ENCODE assay signal across 9 cellular contexts in the genomic region with DNA sequence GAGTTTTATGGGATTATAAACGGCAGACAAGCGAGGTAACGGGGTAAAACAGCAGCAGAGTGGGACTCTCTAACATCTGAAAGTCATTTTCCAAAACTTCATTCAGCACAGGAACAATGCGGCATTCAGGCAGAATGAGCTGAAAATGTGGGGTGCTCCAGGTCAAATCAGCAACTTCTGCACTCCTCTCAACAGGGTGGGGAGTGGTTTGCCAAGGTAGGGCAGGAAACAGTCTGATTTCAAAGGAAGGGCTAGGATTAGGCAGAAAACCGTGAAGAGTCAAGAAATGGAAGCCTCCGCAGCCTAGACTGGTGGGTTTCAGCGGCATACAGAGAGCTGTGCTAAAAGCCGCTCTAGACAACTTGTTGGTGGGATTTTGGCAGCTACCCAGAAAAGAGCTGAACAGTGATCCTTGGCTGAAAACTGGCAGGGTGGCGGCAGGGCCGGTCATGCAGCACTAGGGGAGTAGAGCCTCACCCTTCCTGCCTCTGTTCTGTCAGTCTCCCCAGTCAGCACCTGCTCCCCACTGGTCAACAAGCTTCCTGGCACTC.
DNase-seq lines count a peak whose midpoint lies in the region; ATAC-seq, FAIRE-seq and TF ChIP-seq lines count a peak whose summit lies in the region.
"Had no signal": no experiment of that assay in that cellular context is flagged by ENCODE, and none has a peak within 500 bp of the region (broad histone marks: within the 10 kb centered on the region; RNA-seq: fewer than 3 reads in every experiment).

No MANE protein-coding gene starts in this region.

- no peak overlapping the region for H3K4ac ChIP-seq in neuronal stem cell (ENCODE audit: low read length)

- TF ChIP-seq CTCF in esophagus muscularis mucosa (IDR thresholded peaks at IDR 0.05), result no peak

- H3K4me3 ChIP-seq in CD8-positive, alpha-beta memory T cell (ENCODE audit: low read length), result peak overlapping the region; percentile 36
- H3K4me3 ChIP-seq in esophagus muscularis mucosa (peak overlapping the region; percentile 17 to 36 (median 28)), neuronal stem cell (ENCODE audit: low read length in 2 of 2) (peak overlapping the region in 1 of 2 donors; percentile 51)
- H3K4me3 ChIP-seq: cardiac muscle cell had no signal

- no peak for TF ChIP-seq EP300 in esophagus muscularis mucosa (IDR thresholded peaks at IDR 0.05)

- no peak overlapping the region for H3K9ac ChIP-seq in neuronal stem cell (ENCODE audit: low read depth, low read length, poor library complexity)

- peaks cover 48% of the 10 kb centered on the region for H3K4me1 ChIP-seq in CD8-positive, alpha-beta memory T cell (ENCODE audit: insufficient read depth, low read length)
- H3K4me1 ChIP-seq in esophagus muscularis mucosa (peaks cover 19 to 47% (median 43%) of the 10 kb centered on the region in 4 donors), neuronal stem cell (ENCODE audit: control insufficient read depth in 2 of 2, insufficient read depth in 1 of 2, low read depth in 1 of 2, low read length in 2 of 2) (peaks cover 8 to 23% of the 10 kb centered on the region in 2 donors)

- no peak overlapping the region for H3K14ac ChIP-seq in neuronal stem cell (ENCODE audit: low read length)

- no peak overlapping the region for H3K18ac ChIP-seq in neuronal stem cell (ENCODE audit: low read length)

- peak; percentile 1 to 52 (median 29) for DNase-seq in CD8-positive, alpha-beta memory T cell
- DNase-seq in NCI-H146 treated with DMSO at 0.1 percent for 48 hours (lab: John Stamatoyannopoulos, UW; ENCODE audit: unreplicated experiment) (peak; percentile 41), activated T-cell treated with anti-CD3 and anti-CD28 coated beads for 4 hours (peak; percentile 1), esophagus muscularis mucosa (ENCODE audit: extremely low spot score) (no peak), neuronal stem cell (ENCODE audit: low spot score) (peak; percentile 9), RCC 7860 (ENCODE audit: low spot score) (no peak)

- intact Hi-C loops in esophagus muscularis mucosa (cut with DNase I), result loop anchor here (5.0 to 10.0 kb wide), 3 partner anchors 151 to 536 kb away; no protein-coding TSS in a partner anchor

- no peak overlapping the region for H4K91ac ChIP-seq in neuronal stem cell (ENCODE audit: low read depth, low read length, poor library complexity)

- H3K4me3 Mint-ChIP-seq in CD8-positive, alpha-beta memory T cell, result peak overlapping the region; percentile 62 to 79 (median 74)

- no peak overlapping the region for H3K4me2 ChIP-seq in neuronal stem cell (ENCODE audit: insufficient read depth, low read length, poor library complexity, severe bottlenecking)

- ATAC-seq in HG03280 (IDR thresholded peaks at IDR 0.05; ENCODE audit: unreplicated experiment), result no peak
- no peak for ATAC-seq in GM21576 (IDR thresholded peaks at IDR 0.05; ENCODE audit: unreplicated experiment)

- no peak overlapping the region for H3K23ac ChIP-seq in neuronal stem cell (ENCODE audit: low read depth, low read length, poor library complexity)

- H3K27ac Mint-ChIP-seq in CD8-positive, alpha-beta memory T cell, result peak overlapping the region; percentile 39 to 98 (median 90)

- peaks cover 40 to 75% (median 59%) of the 10 kb centered on the region in 3 donors for H3K4me1 Mint-ChIP-seq in CD8-positive, alpha-beta memory T cell

- no peak overlapping the region for H4K8ac ChIP-seq in neuronal stem cell (ENCODE audit: low read depth, low read length)

- H2BK12ac ChIP-seq in neuronal stem cell (ENCODE audit: low read length), result no peak overlapping the region

- H3K9me3 ChIP-seq in CD8-positive, alpha-beta memory T cell (ENCODE audit: low read length), result no peaks in the 10 kb centered on the region
- H3K9me3 ChIP-seq in esophagus muscularis mucosa (no peaks in the 10 kb centered on the region), neuronal stem cell (replicated peaks in 1 of 2; ENCODE audit: control insufficient read depth in 2 of 2, insufficient read depth in 1 of 2, low read depth in 1 of 2, low read length in 2 of 2) (no peaks in the 10 kb centered on the region)

- no peaks in the 10 kb centered on the region for H3K79me1 ChIP-seq in neuronal stem cell (ENCODE audit: low read depth, low read length)

- H2BK120ac ChIP-seq in neuronal stem cell (ENCODE audit: low read depth, low read length), result no peak overlapping the region

- CTCF ChIA-PET in CD8-positive, alpha-beta memory T cell (lab: Charles Lee), result interaction anchor here (0.7 to 3.5 kb wide), 21 partner anchors 11 to 931 kb away, joined by 3 to 79 read pairs (median 8); a partner anchor contains a TSS

- peaks cover 0 to 2% of the 10 kb centered on the region in 2 donors for H3K27me3 Mint-ChIP-seq in CD8-positive, alpha-beta memory T cell

- H3K36me3 ChIP-seq in CD8-positive, alpha-beta memory T cell (ENCODE audit: insufficient read depth, low read length), result no peaks in the 10 kb centered on the region
- no peaks in the 10 kb centered on the region for H3K36me3 ChIP-seq in esophagus muscularis mucosa
- H3K36me3 ChIP-seq in neuronal stem cell (replicated peaks in 1 of 2; ENCODE audit: control insufficient read depth in 2 of 2, insufficient read depth in 2 of 2, low read length in 2 of 2), result no peaks in the 10 kb centered on the region
- H3K36me3 ChIP-seq: cardiac muscle cell had no signal

- no peak for TF ChIP-seq POLR2A in esophagus muscularis mucosa (IDR thresholded peaks at IDR 0.05; ENCODE audit: low read depth)

- H2AK5ac ChIP-seq in neuronal stem cell (ENCODE audit: low read depth, low read length), result no peak overlapping the region

- POLR2A ChIA-PET in CD8-positive, alpha-beta memory T cell (lab: Charles Lee), result interaction anchor here (0.5 to 3.3 kb wide), 6 partner anchors 17 to 473 kb away, joined by 3 to 79 read pairs (median 4); a partner anchor contains a TSS

- FAIRE-seq in RCC 7860 (lab: Jason Lieb, UNC), result no peak

- no peak overlapping the region for H2BK5ac ChIP-seq in neuronal stem cell (ENCODE audit: low read length)

- H3K9me3 Mint-ChIP-seq in CD8-positive, alpha-beta memory T cell, result no peaks in the 10 kb centered on the region

- peaks cover 0 to 4% (median 0%) of the 10 kb centered on the region in 3 donors for H3K36me3 Mint-ChIP-seq in CD8-positive, alpha-beta memory T cell

- no peaks in the 10 kb centered on the region for H3K27me3 ChIP-seq in CD8-positive, alpha-beta memory T cell (ENCODE audit: insufficient read depth, low read length, poor library complexity, severe bottlenecking)
- H3K27me3 ChIP-seq in esophagus muscularis mucosa (no peaks in the 10 kb centered on the region), neuronal stem cell (ENCODE audit: control insufficient read depth in 3 of 3, insufficient read depth in 3 of 3, low read depth in 1 of 3, low read length in 3 of 3) (no peaks in the 10 kb centered on the region)
- H3K27me3 ChIP-seq: cardiac muscle cell had no signal

- H2BK15ac ChIP-seq in neuronal stem cell (ENCODE audit: low read length), result no peak overlapping the region

- WGBS in esophagus muscularis mucosa, result 34% methylated on average over 10 of the region's 10 CpGs
- no CpG with 5 or more reads among the region's 10 CpGs for WGBS in neuronal stem cell (ENCODE audit: extremely low coverage in 2 of 2, insufficient read length in 2 of 2, insufficient replicate concordance in 1 of 2), 2 donors

- peak overlapping the region; percentile 41 for H3K27ac ChIP-seq in CD8-positive, alpha-beta memory T cell (ENCODE audit: low read depth, low read length)
- H3K27ac ChIP-seq in esophagus muscularis mucosa (replicated peaks in 1 of 4), result peak overlapping the region in 3 of 4 donors; percentile 8 to 32 (median 21)
- H3K27ac ChIP-seq in neuronal stem cell (replicated peaks; ENCODE audit: low read length), result peak overlapping the region; percentile 27
- H3K27ac ChIP-seq: cardiac muscle cell had no signal

- peak overlapping the region; percentile 88 for H2AFZ ChIP-seq in neuronal stem cell (ENCODE audit: low read length)

Comparison
In these comparisons a context has a peak if more than half of its experiments do, and no peak if none do; other contexts are left out.
1. DNase-seq: peak in CD8-positive, alpha-beta memory T cell (5 of 5), NCI-H146 treated with DMSO at 0.1 percent for 48 hours (single experiment), activated T-cell treated with anti-CD3 and anti-CD28 coated beads for 4 hours (single experiment) and neuronal stem cell (single experiment); none in esophagus muscularis mucosa (single experiment) and RCC 7860 (single experiment).
2. Peak in every context shown above with its lines, with median percentiles within 50 percentile points of each other: H3K27ac ChIP-seq.